ENCODE assay signal across 8 cellular contexts in the genomic region with DNA sequence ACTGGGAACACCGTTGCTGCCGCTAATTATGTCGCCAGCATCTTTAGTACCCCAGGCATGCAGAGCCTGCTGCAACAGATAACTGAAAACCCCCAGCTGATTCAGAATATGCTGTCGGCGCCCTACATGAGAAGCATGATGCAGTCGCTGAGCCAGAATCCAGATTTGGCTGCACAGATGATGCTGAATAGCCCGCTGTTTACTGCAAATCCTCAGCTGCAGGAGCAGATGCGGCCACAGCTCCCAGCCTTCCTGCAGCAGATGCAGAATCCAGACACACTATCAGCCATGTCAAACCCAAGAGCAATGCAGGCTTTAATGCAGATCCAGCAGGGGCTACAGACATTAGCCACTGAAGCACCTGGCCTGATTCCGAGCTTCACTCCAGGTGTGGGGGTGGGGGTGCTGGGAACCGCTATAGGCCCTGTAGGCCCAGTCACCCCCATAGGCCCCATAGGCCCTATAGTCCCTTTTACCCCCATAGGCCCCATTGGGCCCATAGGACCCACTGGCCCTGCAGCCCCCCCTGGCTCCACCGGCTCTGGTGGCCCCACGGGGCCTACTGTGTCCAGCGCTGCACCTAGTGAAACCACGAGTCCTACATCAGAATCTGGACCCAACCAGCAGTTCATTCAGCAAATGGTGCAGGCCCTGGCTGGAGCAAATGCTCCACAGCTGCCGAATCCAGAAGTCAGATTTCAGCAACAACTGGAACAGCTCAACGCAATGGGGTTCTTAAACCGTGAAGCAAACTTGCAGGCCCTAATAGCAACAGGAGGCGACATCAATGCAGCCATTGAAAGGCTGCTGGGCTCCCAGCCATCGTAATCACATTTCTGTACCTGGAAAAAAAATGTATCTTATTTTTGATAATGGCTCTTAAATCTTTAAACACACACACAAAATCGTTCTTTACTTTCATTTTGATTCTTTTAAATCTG.
DNase-seq lines count a peak whose midpoint lies in the region; ATAC-seq, FAIRE-seq and TF ChIP-seq lines count a peak whose summit lies in the region.

No MANE protein-coding gene starts in this region.

- H3K9me3 ChIP-seq in stomach smooth muscle (ENCODE audit: control insufficient read depth in 2 of 2, low read length in 2 of 2), result no peaks in the 10 kb centered on the region

- H3K27me3 ChIP-seq in KMS-11 (ENCODE audit: insufficient read depth, low read depth) (no peaks in the 10 kb centered on the region), stomach smooth muscle (ENCODE audit: control insufficient read depth in 1 of 2, insufficient read depth in 2 of 2, low read length in 2 of 2) (peaks cover 0 to 3% of the 10 kb centered on the region in 2 donors)

- ATAC-seq in HG03439 (IDR thresholded peaks at IDR 0.05; ENCODE audit: unreplicated experiment) (no peak), HG03469 (IDR thresholded peaks at IDR 0.05; ENCODE audit: unreplicated experiment) (no peak)

- FAIRE-seq in H54 (lab: Jason Lieb, UNC), result no peak

- TF ChIP-seq POLR2A in H54 (IDR thresholded peaks at IDR 0.05; ENCODE audit: low read depth, low read length), result no peak

- peak overlapping the region; percentile 98; the same call in 1 of the 2 replicates for H3K9ac ChIP-seq in KMS-11
- peak overlapping the region; percentile 89 to 94 for H3K9ac ChIP-seq in stomach smooth muscle (ENCODE audit: low read length in 2 of 2)

- peak overlapping the region; percentile 97 for H3K27ac ChIP-seq in KMS-11
- peak overlapping the region; percentile 94 for H3K27ac ChIP-seq in stomach smooth muscle (ENCODE audit: low read length)

- H4K20me1 ChIP-seq in KMS-11 (ENCODE audit: insufficient read depth), result peaks cover 4% of the 10 kb centered on the region; the same call in 1 of the 2 replicates

- in situ Hi-C loops in astrocyte of the spinal cord (cut with HindIII; ENCODE audit: low sequenced_read_pairs), result no loop called here

- H3K4me3 ChIP-seq in KMS-11 (IDR thresholded peaks at IDR 0.05; ENCODE audit: insufficient read depth, low read depth, low read length) (no peak overlapping the region), astrocyte of the spinal cord (ENCODE audit: low read depth, low read length) (peak overlapping the region; percentile 51), stomach smooth muscle (ENCODE audit: low read length in 2 of 2) (peak overlapping the region; percentile 83 to 86)

- peaks cover 43% of the 10 kb centered on the region for H3K4me1 ChIP-seq in KMS-11 (ENCODE audit: low read depth, poor library complexity, severe bottlenecking)
- H3K4me1 ChIP-seq in stomach smooth muscle (ENCODE audit: control insufficient read depth, insufficient read depth, low read length), result peaks cover 13% of the 10 kb centered on the region

- H3K4me2 ChIP-seq in KMS-11, result peak overlapping the region; percentile 92

- no peak overlapping the region for H2AFZ ChIP-seq in KMS-11 (ENCODE audit: low read depth)

- no peak for TF ChIP-seq CTCF in KMS-11 (conservative IDR thresholded peaks at IDR 0.05; ENCODE audit: low read depth, low read length)
- no peak for TF ChIP-seq CTCF in astrocyte of the spinal cord (IDR thresholded peaks at IDR 0.05; ENCODE audit: low read depth, low read length)

- peak; percentile 22 for DNase-seq in ELF-1 (ENCODE audit: low read depth, low spot score)
- no peak for DNase-seq in astrocyte of the spinal cord (ENCODE audit: low read depth, low spot score)
- DNase-seq in medulla oblongata (ENCODE audit: extremely low spot score), result peak; percentile 27
- no peak for DNase-seq in H54 (ENCODE audit: insufficient read length, low spot score)

- peaks cover 62% of the 10 kb centered on the region for H3K79me2 ChIP-seq in KMS-11 (ENCODE audit: insufficient read depth, low read depth)

- no peaks in the 10 kb centered on the region; the same call in 1 of the 2 replicates for H3K36me3 ChIP-seq in KMS-11 (ENCODE audit: insufficient read depth)
- H3K36me3 ChIP-seq in stomach smooth muscle (ENCODE audit: control insufficient read depth in 2 of 2, insufficient read depth in 2 of 2, low read length in 2 of 2), result peaks cover 0 to 2% of the 10 kb centered on the region in 2 donors

Comparison
In these comparisons a context has a peak if more than half of its experiments do, and no peak if none do; other contexts are left out.
1. DNase-seq: peak in ELF-1 (single experiment) and medulla oblongata (single experiment); none in astrocyte of the spinal cord (single experiment) and H54 (single experiment).